1 cellular context compared by ENCODE assay signal in the genomic region with DNA sequence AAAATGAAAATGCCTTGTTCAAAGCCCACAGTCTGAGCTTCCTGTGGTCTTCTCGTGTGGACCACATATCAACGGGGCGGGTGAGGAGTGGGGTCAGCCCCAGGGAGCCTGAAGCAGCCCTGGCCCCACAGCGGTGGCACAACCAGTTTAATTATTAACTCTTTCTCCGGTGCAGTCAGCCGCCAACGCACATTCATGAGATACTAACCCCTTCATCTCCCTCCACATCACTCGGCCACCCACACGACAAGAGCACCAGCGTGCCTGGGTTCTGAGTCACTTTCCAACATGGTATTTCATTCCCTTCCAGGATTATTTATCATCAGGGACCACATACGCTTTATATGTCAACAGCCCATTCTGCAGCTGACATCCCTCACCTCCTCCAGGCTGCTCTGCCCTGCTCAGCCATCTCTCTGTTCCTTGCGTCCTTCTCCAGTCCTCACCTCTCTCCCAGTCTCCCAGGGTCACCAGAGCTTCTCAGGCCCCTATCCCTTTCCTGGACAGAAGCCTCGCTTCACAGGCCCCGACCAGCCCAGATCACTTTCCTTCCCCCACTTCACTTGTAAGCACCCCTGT.
A peak's percentile ranks its signal among the peaks of the same experiment; 100 is the strongest.
TF ChIP-seq lines count a peak whose summit lies in the region.

No MANE protein-coding gene starts in this region.

TF ChIP-seq in HepG2, 621 proteins besides CTCF, POLR2A, EP300 and RAD21 (continued from another document and continues in another):
- TF ChIP-seq, protein P1, sequence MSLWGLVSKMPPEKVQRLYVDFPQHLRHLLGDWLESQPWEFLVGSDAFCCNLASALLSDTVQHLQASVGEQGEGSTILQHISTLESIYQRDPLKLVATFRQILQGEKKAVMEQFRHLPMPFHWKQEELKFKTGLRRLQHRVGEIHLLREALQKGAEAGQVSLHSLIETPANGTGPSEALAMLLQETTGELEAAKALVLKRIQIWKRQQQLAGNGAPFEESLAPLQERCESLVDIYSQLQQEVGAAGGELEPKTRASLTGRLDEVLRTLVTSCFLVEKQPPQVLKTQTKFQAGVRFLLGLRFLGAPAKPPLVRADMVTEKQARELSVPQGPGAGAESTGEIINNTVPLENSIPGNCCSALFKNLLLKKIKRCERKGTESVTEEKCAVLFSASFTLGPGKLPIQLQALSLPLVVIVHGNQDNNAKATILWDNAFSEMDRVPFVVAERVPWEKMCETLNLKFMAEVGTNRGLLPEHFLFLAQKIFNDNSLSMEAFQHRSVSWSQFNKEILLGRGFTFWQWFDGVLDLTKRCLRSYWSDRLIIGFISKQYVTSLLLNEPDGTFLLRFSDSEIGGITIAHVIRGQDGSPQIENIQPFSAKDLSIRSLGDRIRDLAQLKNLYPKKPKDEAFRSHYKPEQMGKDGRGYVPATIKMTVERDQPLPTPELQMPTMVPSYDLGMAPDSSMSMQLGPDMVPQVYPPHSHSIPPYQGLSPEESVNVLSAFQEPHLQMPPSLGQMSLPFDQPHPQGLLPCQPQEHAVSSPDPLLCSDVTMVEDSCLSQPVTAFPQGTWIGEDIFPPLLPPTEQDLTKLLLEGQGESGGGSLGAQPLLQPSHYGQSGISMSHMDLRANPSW (CRISPR knock-in tag; IDR thresholded peaks at IDR 0.05; ENCODE audit: borderline replicate concordance) = 0 out of 2 replicates have a peak, but pooled peaks have one; percentile 37
- no peak for TF ChIP-seq MTF1 (CRISPR knock-in tag; IDR thresholded peaks at IDR 0.05)
- TF ChIP-seq GFI1 (CRISPR knock-in tag; IDR thresholded peaks at IDR 0.05; ENCODE audit: borderline replicate concordance) = peak; percentile 23; the same call in 1 of the 2 replicates
- TF ChIP-seq ZNF451 (CRISPR knock-in tag; IDR thresholded peaks at IDR 0.05) = no peak
- peak; percentile 79 for TF ChIP-seq POLR2G (IDR thresholded peaks at IDR 0.05; ENCODE audit: low read depth, low read length)
- TF ChIP-seq ZNF142 (CRISPR knock-in tag; IDR thresholded peaks at IDR 0.05) = no peak
- TF ChIP-seq MYC (CRISPR knock-in tag; IDR thresholded peaks at IDR 0.05; ENCODE audit: borderline replicate concordance) = peak; percentile 56; the same call in 1 of the 2 replicates
- no peak for TF ChIP-seq CREBL2 (CRISPR knock-in tag; IDR thresholded peaks at IDR 0.05; ENCODE audit: borderline replicate concordance)
- TF ChIP-seq HMG20B (CRISPR knock-in tag; conservative IDR thresholded peaks at IDR 0.05) = no peak
- peak; percentile 66; the same call in 1 of the 2 replicates for TF ChIP-seq NFKB2 (CRISPR knock-in tag; IDR thresholded peaks at IDR 0.05; ENCODE audit: borderline replicate concordance)
- no peak for TF ChIP-seq PHF5A (CRISPR knock-in tag; IDR thresholded peaks at IDR 0.05; ENCODE audit: low read depth, unreplicated experiment)
- peak; percentile 83 for TF ChIP-seq HDAC1 (CRISPR knock-in tag; IDR thresholded peaks at IDR 0.05)
- TF ChIP-seq HMGA1 (CRISPR knock-in tag; conservative IDR thresholded peaks at IDR 0.05) = no peak
- TF ChIP-seq ISL2 (CRISPR knock-in tag; IDR thresholded peaks at IDR 0.05) = peak; percentile 80
- TF ChIP-seq CHD4 (IDR thresholded peaks at IDR 0.05; ENCODE audit: borderline replicate concordance, low read length) = no peak
- TF ChIP-seq KLF6 (CRISPR knock-in tag; IDR thresholded peaks at IDR 0.05) = no peak
- peak; percentile 74 for TF ChIP-seq SMAD3 (CRISPR knock-in tag; IDR thresholded peaks at IDR 0.05)
- no peak for TF ChIP-seq MATR3 (CRISPR knock-in tag; IDR thresholded peaks at IDR 0.05)
- TF ChIP-seq, protein P2, sequence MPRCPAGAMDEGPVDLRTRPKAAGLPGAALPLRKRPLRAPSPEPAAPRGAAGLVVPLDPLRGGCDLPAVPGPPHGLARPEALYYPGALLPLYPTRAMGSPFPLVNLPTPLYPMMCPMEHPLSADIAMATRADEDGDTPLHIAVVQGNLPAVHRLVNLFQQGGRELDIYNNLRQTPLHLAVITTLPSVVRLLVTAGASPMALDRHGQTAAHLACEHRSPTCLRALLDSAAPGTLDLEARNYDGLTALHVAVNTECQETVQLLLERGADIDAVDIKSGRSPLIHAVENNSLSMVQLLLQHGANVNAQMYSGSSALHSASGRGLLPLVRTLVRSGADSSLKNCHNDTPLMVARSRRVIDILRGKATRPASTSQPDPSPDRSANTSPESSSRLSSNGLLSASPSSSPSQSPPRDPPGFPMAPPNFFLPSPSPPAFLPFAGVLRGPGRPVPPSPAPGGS (CRISPR knock-in tag; IDR thresholded peaks at IDR 0.05) = peak; percentile 36; the same call in 1 of the 2 replicates
- TF ChIP-seq ZNF558 (CRISPR knock-in tag; IDR thresholded peaks at IDR 0.05; ENCODE audit: borderline replicate concordance) = no peak
- TF ChIP-seq, protein P3, sequence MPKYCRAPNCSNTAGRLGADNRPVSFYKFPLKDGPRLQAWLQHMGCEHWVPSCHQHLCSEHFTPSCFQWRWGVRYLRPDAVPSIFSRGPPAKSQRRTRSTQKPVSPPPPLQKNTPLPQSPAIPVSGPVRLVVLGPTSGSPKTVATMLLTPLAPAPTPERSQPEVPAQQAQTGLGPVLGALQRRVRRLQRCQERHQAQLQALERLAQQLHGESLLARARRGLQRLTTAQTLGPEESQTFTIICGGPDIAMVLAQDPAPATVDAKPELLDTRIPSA (CRISPR knock-in tag; IDR thresholded peaks at IDR 0.05; ENCODE audit: borderline replicate concordance) = no peak
- no peak for TF ChIP-seq ZNF160 (CRISPR knock-in tag; IDR thresholded peaks at IDR 0.05)
- TF ChIP-seq MAFG (CRISPR knock-in tag; IDR thresholded peaks at IDR 0.05) = no peak
- TF ChIP-seq NR2F2 (IDR thresholded peaks at IDR 0.05; ENCODE audit: borderline replicate concordance, low read depth) = no peak
- TF ChIP-seq MED8 (CRISPR knock-in tag; IDR thresholded peaks at IDR 0.05; ENCODE audit: insufficient replicate concordance) = no peak
- TF ChIP-seq TBX2 (CRISPR knock-in tag; IDR thresholded peaks at IDR 0.05; ENCODE audit: borderline replicate concordance) = peak; percentile 92
- TF ChIP-seq GATAD2A (CRISPR knock-in tag; IDR thresholded peaks at IDR 0.05) = peak; percentile 90
- TF ChIP-seq TAF1 (CRISPR knock-in tag; IDR thresholded peaks at IDR 0.05) = no peak
- TF ChIP-seq MXD4 (CRISPR knock-in tag; IDR thresholded peaks at IDR 0.05) = no peak
- TF ChIP-seq ZNF260 (CRISPR knock-in tag; IDR thresholded peaks at IDR 0.05; ENCODE audit: borderline replicate concordance, low read depth) = no peak
- TF ChIP-seq ATF3 (CRISPR knock-in tag; IDR thresholded peaks at IDR 0.05) = peak; percentile 89
- TF ChIP-seq FOXJ3 (CRISPR knock-in tag; IDR thresholded peaks at IDR 0.05; ENCODE audit: borderline replicate concordance) = no peak; the same call in 1 of the 2 replicates
- TF ChIP-seq GPBP1L1 (CRISPR knock-in tag; IDR thresholded peaks at IDR 0.05) = no peak
- no peak for TF ChIP-seq MYNN (CRISPR knock-in tag; IDR thresholded peaks at IDR 0.05; ENCODE audit: low read depth)
- TF ChIP-seq, protein P4, sequence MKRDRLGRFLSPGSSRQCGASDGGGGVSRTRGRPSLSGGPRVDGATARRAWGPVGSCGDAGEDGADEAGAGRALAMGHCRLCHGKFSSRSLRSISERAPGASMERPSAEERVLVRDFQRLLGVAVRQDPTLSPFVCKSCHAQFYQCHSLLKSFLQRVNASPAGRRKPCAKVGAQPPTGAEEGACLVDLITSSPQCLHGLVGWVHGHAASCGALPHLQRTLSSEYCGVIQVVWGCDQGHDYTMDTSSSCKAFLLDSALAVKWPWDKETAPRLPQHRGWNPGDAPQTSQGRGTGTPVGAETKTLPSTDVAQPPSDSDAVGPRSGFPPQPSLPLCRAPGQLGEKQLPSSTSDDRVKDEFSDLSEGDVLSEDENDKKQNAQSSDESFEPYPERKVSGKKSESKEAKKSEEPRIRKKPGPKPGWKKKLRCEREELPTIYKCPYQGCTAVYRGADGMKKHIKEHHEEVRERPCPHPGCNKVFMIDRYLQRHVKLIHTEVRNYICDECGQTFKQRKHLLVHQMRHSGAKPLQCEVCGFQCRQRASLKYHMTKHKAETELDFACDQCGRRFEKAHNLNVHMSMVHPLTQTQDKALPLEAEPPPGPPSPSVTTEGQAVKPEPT (CRISPR knock-in tag; IDR thresholded peaks at IDR 0.05; ENCODE audit: low read depth) = 0 out of 2 replicates have a peak, but pooled peaks have one; percentile 54
- no peak for TF ChIP-seq POLR2AphosphoS2 (IDR thresholded peaks at IDR 0.05; ENCODE audit: low read depth, low read length)
- TF ChIP-seq ZNF609 (CRISPR knock-in tag; IDR thresholded peaks at IDR 0.05; ENCODE audit: borderline replicate concordance) = peak; percentile 91
- TF ChIP-seq ZNF740 (CRISPR knock-in tag; IDR thresholded peaks at IDR 0.05) = no peak
- TF ChIP-seq NFIB (CRISPR knock-in tag; IDR thresholded peaks at IDR 0.05; ENCODE audit: borderline replicate concordance) = no peak
- TF ChIP-seq ZNF792 (CRISPR knock-in tag; IDR thresholded peaks at IDR 0.05) = peak; percentile 90
